19 cellular contexts compared by ENCODE assay signal in genomic region chr10:113226404-113226803, GRCh38.
A peak's percentile ranks its signal among the peaks of the same experiment; 100 is the strongest.
DNase-seq lines count a peak whose midpoint lies in the region; ATAC-seq and TF ChIP-seq lines count a peak whose summit lies in the region.
"Had no signal": no experiment of that assay in that cellular context is flagged by ENCODE, and none has a peak within 500 bp of the region (broad histone marks: within the 10 kb centered on the region; RNA-seq: fewer than 3 reads in every experiment).

No MANE protein-coding gene starts in this region.

- no peak overlapping the region for H3K27ac ChIP-seq in right atrium auricular region
- no peak overlapping the region for H3K27ac ChIP-seq in lung (ENCODE audit: low read depth in 1 of 2, low read length in 1 of 2)
- H3K27ac ChIP-seq: tibial artery had no signal

- in situ Hi-C loops in G401 (cut with HindIII; ENCODE audit: low sequenced_read_pairs): no loop called here

- no peak for DNase-seq in Right ventricle myocardium inferior (ENCODE audit: missing footprints)
- DNase-seq in right atrium auricular region (ENCODE audit: low spot score): no peak
- DNase-seq in activated T-cell treated with anti-CD3 and anti-CD28 coated beads, Interleukin-2, amount 50 U/mL, for 48 hours: peak; percentile 23 to 34
- peak; percentile 24 for DNase-seq in lung (ENCODE audit: low spot score)
- DNase-seq in stimulated activated naive CD8-positive, alpha-beta T cell treated with anti-CD3 and anti-CD28 coated beads, Interleukin-15, amount 100 ng/mL, for 72 hours: peak; percentile 7 to 20
- DNase-seq in G401 (ENCODE audit: low spot score): no peak
- DNase-seq in NCI-H524 treated with DMSO at 0.1 percent for 48 hours (lab: John Stamatoyannopoulos, UW): no peak
- no peak for DNase-seq in NCI-H1417 (lab: John Stamatoyannopoulos, UW)
- DNase-seq: activated CD4-positive, alpha-beta T cell treated with anti-CD3 and anti-CD28 coated beads for 1 hour; activated effector memory CD4-positive, alpha-beta T cell treated with Interleukin-2 at 50 U/mL for 16 hours; GDM1; GOT3; Kasumi-1; mammary epithelial cell; NCI-H146; NCI-H2227 treated with DMSO at 0.1 percent for 48 hours; SHP77; tibial artery had no signal

- H3K36me3 ChIP-seq in right atrium auricular region (no peaks in the 10 kb centered on the region), lung (ENCODE audit: control insufficient read depth in 2 of 2, insufficient read depth in 2 of 2, low read length in 2 of 2) (no peaks in the 10 kb centered on the region)
- H3K36me3 ChIP-seq: tibial artery had no signal

- intact Hi-C loops in Right ventricle myocardium inferior (cut with DNase I): no loop called here

- no peak overlapping the region for H3K4me3 ChIP-seq in right atrium auricular region
- H3K4me3 ChIP-seq in lung: no peak overlapping the region
- H3K4me3 ChIP-seq: tibial artery had no signal

- peaks cover 70% of the 10 kb centered on the region for H3K27me3 Mint-ChIP-seq in stimulated activated naive CD8-positive, alpha-beta T cell treated with anti-CD3 and anti-CD28 coated beads, Interleukin-15, amount 100 ng/mL, for 72 hours

- H3K4me1 Mint-ChIP-seq in stimulated activated naive CD8-positive, alpha-beta T cell treated with anti-CD3 and anti-CD28 coated beads, Interleukin-15, amount 100 ng/mL, for 72 hours: peaks cover 25% of the 10 kb centered on the region
- H3K4me1 Mint-ChIP-seq: neural crest cell had no signal

- no peak for TF ChIP-seq CTCF in right atrium auricular region (IDR thresholded peaks at IDR 0.05)
- no peak for TF ChIP-seq CTCF in lung (IDR thresholded peaks at IDR 0.05; ENCODE audit: control extremely low read depth, extremely low read depth)

- no peaks in the 10 kb centered on the region for H3K9me3 Mint-ChIP-seq in stimulated activated naive CD8-positive, alpha-beta T cell treated with anti-CD3 and anti-CD28 coated beads, Interleukin-15, amount 100 ng/mL, for 72 hours

- H3K9me3 ChIP-seq in right atrium auricular region (no peaks in the 10 kb centered on the region), lung (ENCODE audit: control insufficient read depth in 2 of 2, insufficient read depth in 1 of 2, low read length in 1 of 2) (no peaks in the 10 kb centered on the region)
- H3K9me3 ChIP-seq: tibial artery had no signal

- ATAC-seq in Right ventricle myocardium inferior (peak; percentile 53), lung (ENCODE audit: insufficient read depth, low FRiP score) (no peak)
- ATAC-seq in stimulated activated naive CD8-positive, alpha-beta T cell treated with anti-CD3 and anti-CD28 coated beads, Interleukin-15, amount 100 ng/mL, for 72 hours: peak; percentile 90

- H3K27me3 ChIP-seq in right atrium auricular region (no peaks in the 10 kb centered on the region), lung (ENCODE audit: control insufficient read depth, insufficient read depth) (no peaks in the 10 kb centered on the region)
- H3K27me3 ChIP-seq: tibial artery had no signal

- no peak overlapping the region for H3K27ac Mint-ChIP-seq in stimulated activated naive CD8-positive, alpha-beta T cell treated with anti-CD3 and anti-CD28 coated beads, Interleukin-15, amount 100 ng/mL, for 72 hours

- H3K4me1 ChIP-seq in right atrium auricular region: no peaks in the 10 kb centered on the region
- H3K4me1 ChIP-seq in lung (ENCODE audit: control insufficient read depth in 2 of 2, insufficient read depth in 2 of 2, low read length in 2 of 2): no peaks in the 10 kb centered on the region
- H3K4me1 ChIP-seq: tibial artery had no signal

- 61 to 77% methylated on average over 9 of the region's 9 CpGs for WGBS in lung, 2 donors

- H3K4me3 Mint-ChIP-seq in stimulated activated naive CD8-positive, alpha-beta T cell treated with anti-CD3 and anti-CD28 coated beads, Interleukin-15, amount 100 ng/mL, for 72 hours: no peak overlapping the region
- H3K4me3 Mint-ChIP-seq: neural crest cell had no signal

Comparison
In these comparisons a context has a peak if more than half of its experiments do, and no peak if none do; other contexts are left out.
1. DNase-seq: peak in activated T-cell treated with anti-CD3 and anti-CD28 coated beads, Interleukin-2, amount 50 U/mL, for 48 hours (2 of 2), lung (single experiment) and stimulated activated naive CD8-positive, alpha-beta T cell treated with anti-CD3 and anti-CD28 coated beads, Interleukin-15, amount 100 ng/mL, for 72 hours (2 of 2); none in Right ventricle myocardium inferior (single experiment), right atrium auricular region (single experiment), G401 (single experiment), NCI-H524 treated with DMSO at 0.1 percent for 48 hours (single experiment) and NCI-H1417 (0 of 3).